24 cellular contexts compared by ENCODE assay signal in genomic region chr12:130212384-130212783, GRCh38. TPM values are rescaled to one million over a fixed set of nuclear protein-coding genes. Genes with fewer than 3 reads are reported as not detected.
DNase-seq lines count a peak whose midpoint lies in the region; ATAC-seq and TF ChIP-seq lines count a peak whose summit lies in the region.
"Had no signal": no experiment of that assay in that cellular context is flagged by ENCODE, and none has a peak within 500 bp of the region (broad histone marks: within the 10 kb centered on the region; RNA-seq: fewer than 3 reads in every experiment).

No MANE protein-coding gene starts in this region.

- H3K9ac ChIP-seq in adipocyte (ENCODE audit: low read length): no peak overlapping the region
- H3K9ac ChIP-seq in parathyroid adenoma: no peak overlapping the region
- H3K9ac ChIP-seq: BLaER1 had no signal

- intact Hi-C loops in OCI-LY7 (cut with micrococcal nuclease; ENCODE audit: unreplicated experiment): no loop called here

- H3K27ac ChIP-seq in parathyroid adenoma (no peak overlapping the region), OCI-LY7 (ENCODE audit: low read depth, low read length, poor library complexity, severe bottlenecking) (no peak overlapping the region)
- H3K27ac ChIP-seq: BLaER1, SJSA1 had no signal

- CTCF ChIA-PET in activated CD8-positive, alpha-beta T cell treated with anti-CD3 and anti-CD28 coated beads, Interleukin-2, amount 10 ng/mL, durations not matched to agents 7 days and 5 days (lab: Charles Lee): no interaction called here
- CTCF ChIA-PET in OCI-LY7 (lab: Charles Lee; ENCODE audit: unreplicated experiment): no interaction called here

- ATAC-seq in activated CD8-positive, alpha-beta T cell treated with anti-CD3 and anti-CD28 coated beads, Interleukin-2, amount 10 ng/mL, durations not matched to agents 7 days and 5 days: no peak

- H3K4me1 Mint-ChIP-seq in activated CD8-positive, alpha-beta T cell treated with anti-CD3 and anti-CD28 coated beads, Interleukin-2, amount 10 ng/mL, durations not matched to agents 7 days and 5 days (ENCODE audit: low read depth): no peaks in the 10 kb centered on the region
- H3K4me1 Mint-ChIP-seq: CD8-positive, alpha-beta memory T cell; IgD-negative memory B cell had no signal

- H3K36me3 Mint-ChIP-seq in activated CD8-positive, alpha-beta T cell treated with anti-CD3 and anti-CD28 coated beads, Interleukin-2, amount 10 ng/mL, durations not matched to agents 7 days and 5 days (ENCODE audit: low read depth): no peaks in the 10 kb centered on the region
- H3K36me3 Mint-ChIP-seq: CD8-positive, alpha-beta memory T cell; IgD-negative memory B cell had no signal

- H3K9me3 ChIP-seq in adipocyte (ENCODE audit: control insufficient read depth, low read length) (peaks cover 6% of the 10 kb centered on the region), parathyroid adenoma (ENCODE audit: control insufficient read depth, low read length) (no peaks in the 10 kb centered on the region), OCI-LY7 (ENCODE audit: low read length) (no peaks in the 10 kb centered on the region)
- H3K9me3 ChIP-seq: BLaER1 had no signal

- H3K9me3 Mint-ChIP-seq in activated CD8-positive, alpha-beta T cell treated with anti-CD3 and anti-CD28 coated beads, Interleukin-2, amount 10 ng/mL, durations not matched to agents 7 days and 5 days (ENCODE audit: insufficient read depth): peaks cover 12% of the 10 kb centered on the region

- DNase-seq in NCI-H1105 treated with DMSO at 0.1 percent for 48 hours (lab: John Stamatoyannopoulos, UW): peak; percentile 12
- DNase-seq in NCI-H1105 (lab: John Stamatoyannopoulos, UW): no peak
- DNase-seq in NCI-H2029 (lab: John Stamatoyannopoulos, UW): peak; percentile 33
- DNase-seq in adipocyte (ENCODE audit: low read depth): no peak
- no peak for DNase-seq in activated CD8-positive, alpha-beta T cell treated with anti-CD3 and anti-CD28 coated beads, Interleukin-2, amount 10 ng/mL, durations not matched to agents 7 days and 5 days
- DNase-seq in OCI-LY7 (ENCODE audit: low spot score): no peak
- DNase-seq in AML-193 (lab: John Stamatoyannopoulos, UW): no peak
- DNase-seq: 8988T; CD8-positive, alpha-beta memory T cell; DMS79; H9; NCI-H1048; NCI-H187; NCI-H2171 treated with DMSO at 0.1 percent for 48 hours; NCI-H82; OCI-M1; RPMI8226 had no signal

- H3K27ac Mint-ChIP-seq in activated CD8-positive, alpha-beta T cell treated with anti-CD3 and anti-CD28 coated beads, Interleukin-2, amount 10 ng/mL, durations not matched to agents 7 days and 5 days: no peak overlapping the region
- H3K27ac Mint-ChIP-seq: IgD-negative memory B cell had no signal

- H3K9me2 ChIP-seq in OCI-LY7 (ENCODE audit: insufficient read depth, low read length): no peaks in the 10 kb centered on the region

- peak overlapping the region; percentile 13 for H3K4me2 ChIP-seq in parathyroid adenoma (ENCODE audit: low read length)
- H3K4me2 ChIP-seq in OCI-LY7 (ENCODE audit: low read length): no peak overlapping the region
- H3K4me2 ChIP-seq: BLaER1 had no signal

- H3K27me3 ChIP-seq in adipocyte (replicated peaks; ENCODE audit: control insufficient read depth, insufficient read depth, low read length): no peaks in the 10 kb centered on the region
- peaks cover 3% of the 10 kb centered on the region for H3K27me3 ChIP-seq in parathyroid adenoma (ENCODE audit: control insufficient read depth, insufficient read depth, low read length)
- H3K27me3 ChIP-seq: BLaER1, SJSA1 had no signal

- no TSS peak for BruUV-seq in OCI-LY7 (replicated peaks; lab: Mats Ljungman, UMichigan)

- H3K4me3 Mint-ChIP-seq in activated CD8-positive, alpha-beta T cell treated with anti-CD3 and anti-CD28 coated beads, Interleukin-2, amount 10 ng/mL, durations not matched to agents 7 days and 5 days: no peak overlapping the region
- H3K4me3 Mint-ChIP-seq: CD8-positive, alpha-beta memory T cell; H9; IgD-negative memory B cell had no signal

- H3K79me2 ChIP-seq in parathyroid adenoma: no peaks in the 10 kb centered on the region
- no peaks in the 10 kb centered on the region for H3K79me2 ChIP-seq in OCI-LY7 (ENCODE audit: insufficient read depth, low read depth, low read length)

- TF ChIP-seq CTCF in parathyroid adenoma (IDR thresholded peaks at IDR 0.05): no peak
- TF ChIP-seq CTCF in OCI-LY7 (conservative IDR thresholded peaks at IDR 0.05; ENCODE audit: low read length): no peak

- POLR2A ChIA-PET in activated CD8-positive, alpha-beta T cell treated with anti-CD3 and anti-CD28 coated beads, Interleukin-2, amount 10 ng/mL, durations not matched to agents 7 days and 5 days (lab: Charles Lee): no interaction called here
- POLR2A ChIA-PET in OCI-LY7 (lab: Charles Lee): no interaction called here

- H3K36me3 ChIP-seq in adipocyte (ENCODE audit: control insufficient read depth, insufficient read depth, low read length, severe bottlenecking) (no peaks in the 10 kb centered on the region), parathyroid adenoma (ENCODE audit: control insufficient read depth, insufficient read depth, low read length) (no peaks in the 10 kb centered on the region), OCI-LY7 (ENCODE audit: insufficient read depth, low read length) (no peaks in the 10 kb centered on the region)
- H3K36me3 ChIP-seq: BLaER1, SJSA1 had no signal

- H3K4me3 ChIP-seq in adipocyte (ENCODE audit: low read length): peak overlapping the region; percentile 17
- no peak overlapping the region for H3K4me3 ChIP-seq in parathyroid adenoma (ENCODE audit: low read depth, low read length)
- H3K4me3 ChIP-seq in OCI-LY7 (ENCODE audit: low read depth, low read length, poor library complexity, severe bottlenecking): no peak overlapping the region
- H3K4me3 ChIP-seq: BLaER1, SJSA1 had no signal

- H4K20me1 ChIP-seq in OCI-LY7 (ENCODE audit: insufficient read depth, low read length): no peaks in the 10 kb centered on the region
- H4K20me1 ChIP-seq: BLaER1 had no signal

- H3K27me3 Mint-ChIP-seq in activated CD8-positive, alpha-beta T cell treated with anti-CD3 and anti-CD28 coated beads, Interleukin-2, amount 10 ng/mL, durations not matched to agents 7 days and 5 days (ENCODE audit: low read depth): no peaks in the 10 kb centered on the region
- H3K27me3 Mint-ChIP-seq: IgD-negative memory B cell had no signal

- no peaks in the 10 kb centered on the region for H3K4me1 ChIP-seq in adipocyte (ENCODE audit: control insufficient read depth, insufficient read depth, low read length)
- H3K4me1 ChIP-seq in parathyroid adenoma: no peaks in the 10 kb centered on the region
- no peaks in the 10 kb centered on the region for H3K4me1 ChIP-seq in OCI-LY7 (ENCODE audit: insufficient read depth, low read length, poor library complexity, severe bottlenecking)
- H3K4me1 ChIP-seq: BLaER1, SJSA1 had no signal

- no peak overlapping the region for H2AFZ ChIP-seq in parathyroid adenoma
- H2AFZ ChIP-seq in OCI-LY7 (ENCODE audit: low read length): no peak overlapping the region

RNA-seq across cellular contexts. Expression of gene FZD10, which starts 50.1 kb away (rescaled TPM):
- total RNA-seq in activated CD8-positive, alpha-beta T cell treated with anti-CD3 and anti-CD28 coated beads, Interleukin-2, amount 10 ng/mL, durations not matched to agents 7 days and 5 days: not detected
- not detected in 2 replicates for total RNA-seq in OCI-LY7 (2014; rRNA removed; shearing (Covaris generic))
- total RNA-seq in OCI-LY7 (2022): not detected in 2 replicates
- total RNA-seq: CD8-positive, alpha-beta memory T cell; G401; HT1080; NCI-H460; SJSA1 had no signal

Comparison
In these comparisons a context has a peak if more than half of its experiments do, and no peak if none do; other contexts are left out.
1. DNase-seq: peak in NCI-H1105 treated with DMSO at 0.1 percent for 48 hours (single experiment) and NCI-H2029 (single experiment); none in NCI-H1105 (single experiment), adipocyte (single experiment), activated CD8-positive, alpha-beta T cell treated with anti-CD3 and anti-CD28 coated beads, Interleukin-2, amount 10 ng/mL, durations not matched to agents 7 days and 5 days (single experiment), OCI-LY7 (single experiment) and AML-193 (0 of 2).